8 cellular contexts compared by ENCODE assay signal in the genomic region with DNA sequence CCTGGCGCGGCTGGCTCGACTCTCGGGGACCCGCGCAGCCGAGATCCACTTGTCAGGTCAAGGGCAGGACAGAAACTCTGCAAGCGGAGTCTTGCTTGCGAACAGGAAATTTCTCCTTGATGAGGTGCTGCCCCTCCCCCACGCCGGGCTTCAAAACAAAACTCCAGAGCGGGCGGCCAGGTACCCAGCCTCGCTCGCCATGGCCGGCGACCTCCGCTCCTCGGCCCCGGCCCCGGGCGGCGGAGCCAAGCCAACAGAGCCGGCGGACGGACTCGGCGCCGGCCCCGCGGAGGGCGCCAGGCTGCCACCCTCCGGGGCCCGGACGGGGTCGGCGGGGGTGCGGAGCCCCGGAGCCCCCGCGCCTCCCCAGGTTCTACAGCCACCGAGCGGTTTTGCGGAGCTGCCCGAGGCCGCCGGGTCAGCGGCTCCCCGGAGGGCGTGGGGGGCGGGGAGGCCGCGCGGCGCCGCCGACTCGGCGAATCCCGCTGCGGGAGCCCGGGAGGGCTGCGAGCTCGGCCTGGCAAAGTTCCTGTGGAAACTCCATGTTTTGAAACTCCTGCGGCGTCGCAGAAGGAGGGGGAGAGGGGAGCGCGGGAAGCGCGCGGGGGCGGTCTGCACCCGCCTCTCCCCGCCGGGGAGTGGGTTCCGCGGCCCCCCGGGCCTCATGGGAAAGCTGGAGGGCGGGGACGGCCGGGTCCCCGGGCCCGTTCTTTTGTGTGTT. TPM values are rescaled to one million over a fixed set of nuclear protein-coding genes. Genes with fewer than 3 reads are reported as not detected.
DNase-seq lines count a peak whose midpoint lies in the region; ATAC-seq and TF ChIP-seq lines count a peak whose summit lies in the region.

No MANE protein-coding gene starts in this region.

- peaks cover 20% of the 10 kb centered on the region for H3K4me1 Mint-ChIP-seq in activated CD4-positive, alpha-beta T cell treated with anti-CD3 and anti-CD28 coated beads, Interleukin-2, amount 10 ng/mL, durations not matched to agents 7 days and 5 days

- DNase-seq in activated CD4-positive, alpha-beta T cell treated with anti-CD3 and anti-CD28 coated beads, Interleukin-2, amount 10 ng/mL, durations not matched to agents 7 days and 5 days: peak; percentile 20
- DNase-seq in activated CD4-positive, alpha-beta T cell treated with anti-CD3 and anti-CD28 coated beads for 1 hour: no peak
- DNase-seq in NCI-H446 (lab: John Stamatoyannopoulos, UW): peak; percentile 53 to 78
- peak; percentile 72 for DNase-seq in cardiac fibroblast (ENCODE audit: low read depth in 2 of 2)
- peak; percentile 68 to 75 (median 72) for DNase-seq in right lobe of liver
- DNase-seq in middle frontal gyrus (ENCODE audit: extremely low spot score, low spot score): no peak

- ATAC-seq in right lobe of liver (peak; percentile 1 to 2 (median 1)), GM19467 (IDR thresholded peaks at IDR 0.05; ENCODE audit: unreplicated experiment) (no peak)

- H3K27me3 Mint-ChIP-seq in activated CD4-positive, alpha-beta T cell treated with anti-CD3 and anti-CD28 coated beads, Interleukin-2, amount 10 ng/mL, durations not matched to agents 7 days and 5 days: peaks cover 10% of the 10 kb centered on the region

- 8% methylated on average over 15 of the region's 84 CpGs for WGBS in right lobe of liver (ENCODE audit: insufficient coverage, low coverage, low lambda C conversion rate, missing lambda C conversion rate)
- under 1% methylated on average over 83 of the region's 84 CpGs for WGBS in thymus

- H3K9me3 ChIP-seq in right lobe of liver: no peaks in the 10 kb centered on the region
- no peaks in the 10 kb centered on the region for H3K9me3 ChIP-seq in thymus (ENCODE audit: control insufficient read depth)

- POLR2A ChIA-PET in activated CD4-positive, alpha-beta T cell treated with anti-CD3 and anti-CD28 coated beads, Interleukin-2, amount 10 ng/mL, durations not matched to agents 7 days and 5 days (lab: Charles Lee): no interaction called here

- intact Hi-C loops in right lobe of liver (cut with DNase I): loop anchor here (5.0 to 10.0 kb wide), 2 partner anchors 43 to 45 kb away; no protein-coding TSS in a partner anchor

- H3K27me3 ChIP-seq in right lobe of liver (no peaks in the 10 kb centered on the region), thymus (ENCODE audit: control insufficient read depth, insufficient read depth) (no peaks in the 10 kb centered on the region)

- H3K9me3 Mint-ChIP-seq in activated CD4-positive, alpha-beta T cell treated with anti-CD3 and anti-CD28 coated beads, Interleukin-2, amount 10 ng/mL, durations not matched to agents 7 days and 5 days: no peaks in the 10 kb centered on the region

- no peaks in the 10 kb centered on the region for H3K36me3 ChIP-seq in right lobe of liver
- no peaks in the 10 kb centered on the region for H3K36me3 ChIP-seq in thymus (ENCODE audit: control insufficient read depth, insufficient read depth)

- no peak overlapping the region for H3K27ac Mint-ChIP-seq in activated CD4-positive, alpha-beta T cell treated with anti-CD3 and anti-CD28 coated beads, Interleukin-2, amount 10 ng/mL, durations not matched to agents 7 days and 5 days

- peak overlapping the region; percentile 74 to 91 (median 79) for H3K27ac ChIP-seq in right lobe of liver
- H3K27ac ChIP-seq in thymus (ENCODE audit: low read depth): peak overlapping the region; percentile 70

- H3K36me3 Mint-ChIP-seq in activated CD4-positive, alpha-beta T cell treated with anti-CD3 and anti-CD28 coated beads, Interleukin-2, amount 10 ng/mL, durations not matched to agents 7 days and 5 days (ENCODE audit: low read depth): no peaks in the 10 kb centered on the region

- TF ChIP-seq POLR2A in right lobe of liver (IDR thresholded peaks at IDR 0.05): no peak

- H3K4me3 ChIP-seq in cardiac fibroblast (replicated peaks in 1 of 2; ENCODE audit: low read depth in 2 of 2, low read length in 2 of 2): peak overlapping the region; percentile 30 to 50
- H3K4me3 ChIP-seq in right lobe of liver: peak overlapping the region; percentile 33 to 63 (median 60)
- peak overlapping the region; percentile 62 for H3K4me3 ChIP-seq in thymus (ENCODE audit: low read length)

- H3K4me1 ChIP-seq in right lobe of liver (peaks cover 0 to 24% (median 3%) of the 10 kb centered on the region in 4 donors), thymus (ENCODE audit: control insufficient read depth, insufficient read depth, low read length) (peaks cover 15% of the 10 kb centered on the region)

- H3K4me3 Mint-ChIP-seq in activated CD4-positive, alpha-beta T cell treated with anti-CD3 and anti-CD28 coated beads, Interleukin-2, amount 10 ng/mL, durations not matched to agents 7 days and 5 days: no peak overlapping the region

- CTCF ChIA-PET in activated CD4-positive, alpha-beta T cell treated with anti-CD3 and anti-CD28 coated beads, Interleukin-2, amount 10 ng/mL, durations not matched to agents 7 days and 5 days (lab: Charles Lee): interaction anchor here (1.1 kb wide), 1 partner anchor 10 kb away, joined by 4 read pairs; no protein-coding TSS in a partner anchor

- TF ChIP-seq CTCF in cardiac fibroblast (IDR thresholded peaks at IDR 0.05; ENCODE audit: low read depth, low read length): no peak
- no peak for TF ChIP-seq CTCF in right lobe of liver (IDR thresholded peaks at IDR 0.05)

RNA-seq across cellular contexts. Expression of gene BCOR, which starts 11.7 kb away (rescaled TPM):
- 10 to 100 TPM; 53.1 to 54.9 TPM for total RNA-seq in activated CD4-positive, alpha-beta T cell treated with anti-CD3 and anti-CD28 coated beads, Interleukin-2, amount 10 ng/mL, durations not matched to agents 7 days and 5 days
- total RNA-seq in right lobe of liver: 10 to 100 TPM in 4 of 6 experiments, 1 to 10 TPM in 2; 9.4 to 16.6 (median 12.0) TPM
- 24.4 TPM for polyA plus RNA-seq in thymus

Comparison
In these comparisons a context has a peak if more than half of its experiments do, and no peak if none do; other contexts are left out.
1. DNase-seq: peak in activated CD4-positive, alpha-beta T cell treated with anti-CD3 and anti-CD28 coated beads, Interleukin-2, amount 10 ng/mL, durations not matched to agents 7 days and 5 days (single experiment), NCI-H446 (2 of 2), cardiac fibroblast (2 of 2) and right lobe of liver (3 of 3); none in activated CD4-positive, alpha-beta T cell treated with anti-CD3 and anti-CD28 coated beads for 1 hour (single experiment) and middle frontal gyrus (single experiment).
2. Peak in every context shown above with its lines, with median percentiles within 50 percentile points of each other: H3K4me3 ChIP-seq.